Comparison of ENCODE assay signal across 8 cellular contexts in genomic region chrX:40012039-40012799, GRCh38.
DNase-seq lines count a peak whose midpoint lies in the region; ATAC-seq and TF ChIP-seq lines count a peak whose summit lies in the region.

No MANE protein-coding gene starts in this region.

- H3K9me3 ChIP-seq in PC-3 (ENCODE audit: low read length) = no peaks in the 10 kb centered on the region
- H3K9me3 ChIP-seq in mucosa of rectum (ENCODE audit: control insufficient read depth in 2 of 2, low read length in 2 of 2) = peaks cover 0 to 3% of the 10 kb centered on the region in 2 donors

- H4K20me1 ChIP-seq in PC-3 (ENCODE audit: low read length) = no peaks in the 10 kb centered on the region

- no peaks in the 10 kb centered on the region for H3K79me2 ChIP-seq in PC-3 (ENCODE audit: low read length)

- intact Hi-C loops in PC-3 (cut with micrococcal nuclease) = loop anchor here (2.0 to 10.0 kb wide), 6 partner anchors 57 to 197 kb away; partner anchors contain the start of gene BCOR

- H3K9ac ChIP-seq in PC-3 (ENCODE audit: low read length) (peak overlapping the region; percentile 90), mucosa of rectum (ENCODE audit: low read depth in 1 of 2, low read length in 2 of 2) (peak overlapping the region; percentile 58 to 78)

- H3K4me1 ChIP-seq in PC-3 (ENCODE audit: insufficient read depth, low read length) = peaks cover 24% of the 10 kb centered on the region
- peaks cover 9 to 18% of the 10 kb centered on the region in 2 donors for H3K4me1 ChIP-seq in mucosa of rectum (ENCODE audit: control insufficient read depth in 2 of 2, insufficient read depth in 2 of 2, low read length in 2 of 2)

- H3K36me3 ChIP-seq in PC-3 (ENCODE audit: low read depth, low read length) (no peaks in the 10 kb centered on the region), mucosa of rectum (ENCODE audit: control insufficient read depth in 2 of 2, insufficient read depth in 2 of 2, low read length in 2 of 2) (no peaks in the 10 kb centered on the region)

- H3K4me2 ChIP-seq in PC-3 (ENCODE audit: low read length) = peak overlapping the region; percentile 99

- no peaks in the 10 kb centered on the region for H3K9me2 ChIP-seq in PC-3 (replicated peaks; ENCODE audit: low read length)

- no peaks in the 10 kb centered on the region for H3F3A ChIP-seq in PC-3 (ENCODE audit: low read length, unreplicated experiment)

- ATAC-seq in PC-3 = peak; percentile 19

- DNase-seq in activated T-cell treated with anti-CD3 and anti-CD28 coated beads, Interleukin-2, amount 50 U/mL, for 1 hour = peak; percentile 27
- DNase-seq in activated T-cell treated with anti-CD3 and anti-CD28 coated beads for 4 hours (no peak), PC-3 (peak; percentile 70), coronary artery (ENCODE audit: low spot score) (no peak), MV-4-11 (lab: John Stamatoyannopoulos, UW) (no peak), DMS79 treated with DMSO at 0.1 percent for 48 hours (lab: John Stamatoyannopoulos, UW) (no peak), NCI-H446 (lab: John Stamatoyannopoulos, UW) (no peak)

- CTCF ChIA-PET in PC-3 (lab: Charles Lee) = no interaction called here

- H3K27ac ChIP-seq in PC-3 (ENCODE audit: low read length) (peak overlapping the region; percentile 83), coronary artery (peak overlapping the region; percentile 89), mucosa of rectum (ENCODE audit: low read depth in 2 of 2, low read length in 2 of 2) (peak overlapping the region; percentile 95 to 98)

- no TSS peak for BruUV-seq in PC-3 (replicated peaks; lab: Mats Ljungman, UMichigan)

- POLR2A ChIA-PET in PC-3 (lab: Charles Lee; ENCODE audit: unreplicated experiment) = no interaction called here

- TF ChIP-seq CTCF in PC-3 (conservative IDR thresholded peaks at IDR 0.05; ENCODE audit: low read depth, low read length) = no peak
- TF ChIP-seq CTCF in coronary artery (IDR thresholded peaks at IDR 0.05) = no peak

- H3K4me3 ChIP-seq in PC-3 (ENCODE audit: low read length) (peak overlapping the region; percentile 77), coronary artery (peak overlapping the region; percentile 73), mucosa of rectum (ENCODE audit: low read length in 2 of 2) (peak overlapping the region; percentile 61 to 63)

- H3K27me3 ChIP-seq in PC-3 (ENCODE audit: low read length) = no peaks in the 10 kb centered on the region
- peaks cover 5 to 25% of the 10 kb centered on the region in 2 donors for H3K27me3 ChIP-seq in mucosa of rectum (ENCODE audit: control insufficient read depth in 2 of 2, insufficient read depth in 2 of 2, low read length in 2 of 2)

- peak overlapping the region; percentile 76 for H2AFZ ChIP-seq in PC-3 (ENCODE audit: low read length)

Comparison
In these comparisons a context has a peak if more than half of its experiments do, and no peak if none do; other contexts are left out.
1. DNase-seq: peak in activated T-cell treated with anti-CD3 and anti-CD28 coated beads, Interleukin-2, amount 50 U/mL, for 1 hour (single experiment) and PC-3 (single experiment); none in activated T-cell treated with anti-CD3 and anti-CD28 coated beads for 4 hours (single experiment), coronary artery (single experiment), MV-4-11 (single experiment), DMS79 treated with DMSO at 0.1 percent for 48 hours (single experiment) and NCI-H446 (0 of 2).
2. Peak in every context shown above with its lines, with median percentiles within 50 percentile points of each other: H3K27ac ChIP-seq and H3K4me3 ChIP-seq.